ENCODE assay signal across 13 cellular contexts in genomic region chr6:473356-473755, GRCh38.
"Had no signal": no experiment of that assay in that cellular context is flagged by ENCODE, and none has a peak within 500 bp of the region (broad histone marks: within the 10 kb centered on the region; RNA-seq: fewer than 3 reads in every experiment).

No MANE protein-coding gene starts in this region.

- ATAC-seq: natural killer cell treated with Interleukin-12 subunit alpha and Interleukin-12 subunit beta and Interleukin-15 and Interleukin-18, amount 100 ng/mL, for 72 hours; stimulated activated naive CD8-positive, alpha-beta T cell treated with anti-CD3 and anti-CD28 coated beads, Interleukin-15, amount 100 ng/mL, for 72 hours had no signal

- H3K9me3 Mint-ChIP-seq: activated CD4-positive, alpha-beta memory T cell treated with anti-CD3 and anti-CD28 coated beads for 36 hours; natural killer cell treated with Interleukin-12 subunit alpha and Interleukin-12 subunit beta and Interleukin-15 and Interleukin-18, amount 100 ng/mL, for 72 hours; stimulated activated naive CD8-positive, alpha-beta T cell treated with anti-CD3 and anti-CD28 coated beads, Interleukin-15, amount 100 ng/mL, for 72 hours; T-helper 2 cell treated with Interferon-gamma antibody and Interleukin-4, amounts not matched to agents 5 μg/mL and 100 μg/mL, for 36 hours; type B pancreatic cell had no signal

- H3K4me3 Mint-ChIP-seq: activated CD4-positive, alpha-beta memory T cell treated with anti-CD3 and anti-CD28 coated beads for 36 hours; type B pancreatic cell had no signal

- H3K36me3 Mint-ChIP-seq: activated CD4-positive, alpha-beta memory T cell treated with anti-CD3 and anti-CD28 coated beads for 36 hours; natural killer cell treated with Interleukin-12 subunit alpha and Interleukin-12 subunit beta and Interleukin-15 and Interleukin-18, amount 100 ng/mL, for 72 hours; type B pancreatic cell had no signal

- H3K27ac Mint-ChIP-seq: activated CD4-positive, alpha-beta memory T cell treated with anti-CD3 and anti-CD28 coated beads for 36 hours; type B pancreatic cell had no signal

- H3K27me3 Mint-ChIP-seq: natural killer cell treated with Interleukin-12 subunit alpha and Interleukin-12 subunit beta and Interleukin-15 and Interleukin-18, amount 100 ng/mL, for 72 hours; stimulated activated naive CD8-positive, alpha-beta T cell treated with anti-CD3 and anti-CD28 coated beads, Interleukin-15, amount 100 ng/mL, for 72 hours had no signal

- DNase-seq: activated CD4-positive, alpha-beta memory T cell treated with anti-CD3 and anti-CD28 coated beads for 36 hours; activated CD4-positive, CD25-positive, alpha-beta regulatory T cell; aorta; cortex of kidney; effector CD4-positive, alpha-beta T cell; kidney glomerular epithelial cell; retina; SJCRH30; stimulated activated CD4-positive, alpha-beta T cell treated with anti-CD3 and anti-CD28 coated beads, Interleukin-2, amount 100 ng/mL, for 48 hours; stimulated activated naive CD8-positive, alpha-beta T cell treated with anti-CD3 and anti-CD28 coated beads, Interleukin-15, amount 100 ng/mL, for 72 hours had no signal
